16 cellular contexts compared by ENCODE assay signal in the genomic region with DNA sequence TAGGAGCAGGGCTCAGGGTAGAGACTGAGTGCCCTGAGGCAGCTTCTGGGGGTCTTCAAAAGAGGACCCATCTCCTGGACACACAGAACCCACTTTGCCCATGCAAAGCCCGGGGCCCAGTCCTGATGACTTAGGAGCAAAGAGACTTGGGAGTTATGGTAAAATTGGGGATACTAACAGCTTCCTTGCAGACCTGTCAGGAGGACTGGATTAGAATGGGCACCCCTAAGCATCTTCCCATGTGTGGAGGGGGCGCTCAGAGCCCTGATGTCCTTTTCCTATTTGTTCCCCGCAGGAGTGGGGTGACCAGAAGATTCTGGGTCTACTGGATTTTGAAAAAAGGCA.
A peak's percentile ranks its signal among the peaks of the same experiment; 100 is the strongest.
DNase-seq lines count a peak whose midpoint lies in the region; FAIRE-seq and TF ChIP-seq lines count a peak whose summit lies in the region.
"Had no signal": no experiment of that assay in that cellular context is flagged by ENCODE, and none has a peak within 500 bp of the region (broad histone marks: within the 10 kb centered on the region; RNA-seq: fewer than 3 reads in every experiment).

No MANE protein-coding gene starts in this region.

- peaks cover 4% of the 10 kb centered on the region for H3K79me1 ChIP-seq in neuronal stem cell (ENCODE audit: low read depth, low read length)

- H3K9me3 ChIP-seq in neuronal stem cell (replicated peaks in 1 of 2; ENCODE audit: control insufficient read depth in 2 of 2, insufficient read depth in 1 of 2, low read depth in 1 of 2, low read length in 2 of 2) (peaks cover 1 to 12% of the 10 kb centered on the region in 2 donors), tibial artery (peaks cover 0 to 11% (median 10%) of the 10 kb centered on the region in 3 donors)

- H2BK15ac ChIP-seq in neuronal stem cell (ENCODE audit: low read length), result peak overlapping the region; percentile 95

- no peak overlapping the region for H3K14ac ChIP-seq in neuronal stem cell (ENCODE audit: low read length)

- H2BK5ac ChIP-seq in neuronal stem cell (ENCODE audit: low read length), result peak overlapping the region; percentile 90

- no peak overlapping the region for H3K27ac Mint-ChIP-seq in activated T-cell treated with anti-CD3 and anti-CD28 coated beads, Interleukin-2, amount 50 U/mL, for 24 hours
- H3K27ac Mint-ChIP-seq in CD14-positive monocyte (no peak overlapping the region), type B pancreatic cell (no peak overlapping the region)
- H3K27ac Mint-ChIP-seq: CD8-positive, alpha-beta T cell had no signal

- H3K23ac ChIP-seq in neuronal stem cell (ENCODE audit: low read depth, low read length, poor library complexity), result no peak overlapping the region

- H3K27me3 ChIP-seq in neuronal stem cell (ENCODE audit: control insufficient read depth in 3 of 3, insufficient read depth in 3 of 3, low read depth in 1 of 3, low read length in 3 of 3) (peaks cover 0 to 37% (median 3%) of the 10 kb centered on the region in 3 experiments), tibial artery (peaks cover 0 to 56% of the 10 kb centered on the region in 2 donors)

- H3K9ac ChIP-seq in neuronal stem cell (ENCODE audit: low read depth, low read length, poor library complexity), result no peak overlapping the region

- H3K4me3 Mint-ChIP-seq in activated T-cell treated with anti-CD3 and anti-CD28 coated beads, Interleukin-2, amount 50 U/mL, for 24 hours, result no peak overlapping the region
- peak overlapping the region in 1 of 2 donors; percentile 11 for H3K4me3 Mint-ChIP-seq in CD14-positive monocyte
- H3K4me3 Mint-ChIP-seq in type B pancreatic cell, result no peak overlapping the region
- H3K4me3 Mint-ChIP-seq: CD8-positive, alpha-beta T cell had no signal

- H2AFZ ChIP-seq in neuronal stem cell (ENCODE audit: low read length), result no peak overlapping the region

- FAIRE-seq in D721Med (lab: Jason Lieb, UNC), result no peak
- FAIRE-seq: GM12892 had no signal

- no peak overlapping the region for H4K91ac ChIP-seq in neuronal stem cell (ENCODE audit: low read depth, low read length, poor library complexity)

- H3K36me3 ChIP-seq in neuronal stem cell (replicated peaks in 1 of 2; ENCODE audit: control insufficient read depth in 2 of 2, insufficient read depth in 2 of 2, low read length in 2 of 2) (no peaks in the 10 kb centered on the region), tibial artery (no peaks in the 10 kb centered on the region)
- H3K36me3 ChIP-seq: HAP-1 had no signal

- TF ChIP-seq CTCF in CD14-positive monocyte (IDR thresholded peaks at IDR 0.05), result no peak
- TF ChIP-seq CTCF in type B pancreatic cell (conservative IDR thresholded peaks at IDR 0.05), result no peak
- no peak for TF ChIP-seq CTCF in tibial artery (IDR thresholded peaks at IDR 0.05)
- TF ChIP-seq CTCF in D721Med (IDR thresholded peaks at IDR 0.05; ENCODE audit: insufficient read depth, missing control alignments), result no peak

- intact Hi-C loops in CD14-positive monocyte (cut with micrococcal nuclease), result loop anchor here in 1 of 2 donors (10.0 kb wide), 1 partner anchor 302 kb away; no protein-coding TSS in a partner anchor
- intact Hi-C loops in tibial artery (cut with DNase I; ENCODE audit: low total_unique reads), result no loop called here

- H3K9me3 Mint-ChIP-seq in activated T-cell treated with anti-CD3 and anti-CD28 coated beads, Interleukin-2, amount 50 U/mL, for 24 hours, result peaks cover 9% of the 10 kb centered on the region
- H3K9me3 Mint-ChIP-seq in CD14-positive monocyte (peaks cover 5 to 25% (median 13%) of the 10 kb centered on the region in 7 donors), type B pancreatic cell (peaks cover 4% of the 10 kb centered on the region)

- no peak overlapping the region for H2BK12ac ChIP-seq in neuronal stem cell (ENCODE audit: low read length)

- no peaks in the 10 kb centered on the region for H3K36me3 Mint-ChIP-seq in activated T-cell treated with anti-CD3 and anti-CD28 coated beads, Interleukin-2, amount 50 U/mL, for 24 hours (ENCODE audit: low read depth)
- H3K36me3 Mint-ChIP-seq in CD14-positive monocyte, result no peaks in the 10 kb centered on the region
- no peaks in the 10 kb centered on the region for H3K36me3 Mint-ChIP-seq in type B pancreatic cell
- H3K36me3 Mint-ChIP-seq: CD8-positive, alpha-beta T cell had no signal

- no peak overlapping the region for H3K18ac ChIP-seq in neuronal stem cell (ENCODE audit: low read length)

- peak overlapping the region; percentile 95 for H2AK5ac ChIP-seq in neuronal stem cell (ENCODE audit: low read depth, low read length)

- peaks cover 39 to 46% of the 10 kb centered on the region in 2 donors for H3K4me1 ChIP-seq in neuronal stem cell (ENCODE audit: control insufficient read depth in 2 of 2, insufficient read depth in 1 of 2, low read depth in 1 of 2, low read length in 2 of 2)
- peaks cover 0 to 16% (median 10%) of the 10 kb centered on the region in 4 donors for H3K4me1 ChIP-seq in tibial artery
- H3K4me1 ChIP-seq: HAP-1 had no signal

- no CpG with 5 or more reads among the region's 3 CpGs for WGBS in neuronal stem cell (ENCODE audit: extremely low coverage in 2 of 2, insufficient read length in 2 of 2, insufficient replicate concordance in 1 of 2), 2 donors

- no peak overlapping the region for H4K8ac ChIP-seq in neuronal stem cell (ENCODE audit: low read depth, low read length)

- no peak overlapping the region for H2BK120ac ChIP-seq in neuronal stem cell (ENCODE audit: low read depth, low read length)

- peaks cover 49% of the 10 kb centered on the region for H3K27me3 Mint-ChIP-seq in activated T-cell treated with anti-CD3 and anti-CD28 coated beads, Interleukin-2, amount 50 U/mL, for 24 hours
- H3K27me3 Mint-ChIP-seq in CD14-positive monocyte (ENCODE audit: low read depth in 3 of 3) (peaks cover 57 to 83% (median 76%) of the 10 kb centered on the region in 3 donors), type B pancreatic cell (peaks cover 16% of the 10 kb centered on the region)

- H3K4ac ChIP-seq in neuronal stem cell (ENCODE audit: low read length), result no peak overlapping the region

- no peaks in the 10 kb centered on the region for H3K4me1 Mint-ChIP-seq in activated T-cell treated with anti-CD3 and anti-CD28 coated beads, Interleukin-2, amount 50 U/mL, for 24 hours (ENCODE audit: low read depth)
- H3K4me1 Mint-ChIP-seq in CD14-positive monocyte (no peaks in the 10 kb centered on the region), type B pancreatic cell (ENCODE audit: unreplicated experiment) (peaks cover 9% of the 10 kb centered on the region)

- no peak overlapping the region for H3K4me2 ChIP-seq in neuronal stem cell (ENCODE audit: insufficient read depth, low read length, poor library complexity, severe bottlenecking)

- no peak overlapping the region for H3K4me3 ChIP-seq in neuronal stem cell (ENCODE audit: low read length in 2 of 2)
- no peak overlapping the region for H3K4me3 ChIP-seq in tibial artery
- H3K4me3 ChIP-seq: HAP-1 had no signal

- peak; percentile 24 for DNase-seq in activated T-cell treated with anti-CD3 and anti-CD28 coated beads, Interleukin-2, amount 50 U/mL, for 24 hours
- DNase-seq in activated T-cell treated with anti-CD3 and anti-CD28 coated beads for 4 hours (no peak), CD14-positive monocyte (ENCODE audit: low spot score) (peak; percentile 8), neuronal stem cell (ENCODE audit: low spot score) (no peak), type B pancreatic cell (ENCODE audit: extremely low spot score, unreplicated experiment) (peak; percentile 51), tibial artery (no peak), D721Med (ENCODE audit: insufficient read length, low spot score) (no peak)
- DNase-seq: ACHN; CD8-positive, alpha-beta T cell; COR-L47; DND-41; GDM1; GOT3 had no signal

- H3K27ac ChIP-seq in neuronal stem cell (replicated peaks; ENCODE audit: low read length) (no peak overlapping the region), tibial artery (no peak overlapping the region)
- H3K27ac ChIP-seq: C4-2B had no signal

Comparison
In these comparisons a context has a peak if more than half of its experiments do, and no peak if none do; other contexts are left out.
1. DNase-seq: peak in activated T-cell treated with anti-CD3 and anti-CD28 coated beads, Interleukin-2, amount 50 U/mL, for 24 hours (single experiment), CD14-positive monocyte (single experiment) and type B pancreatic cell (single experiment); none in activated T-cell treated with anti-CD3 and anti-CD28 coated beads for 4 hours (single experiment), neuronal stem cell (single experiment), tibial artery (0 of 2) and D721Med (single experiment).